ENCODE assay signal across 9 cellular contexts in genomic region chr1:44783697-44784093, GRCh38. TPM values are rescaled to one million over a fixed set of nuclear protein-coding genes. Genes with fewer than 3 reads are reported as not detected.
DNase-seq lines count a peak whose midpoint lies in the region; ATAC-seq lines count a peak whose summit lies in the region.
"Had no signal": no experiment of that assay in that cellular context is flagged by ENCODE, and none has a peak within 500 bp of the region (broad histone marks: within the 10 kb centered on the region; RNA-seq: fewer than 3 reads in every experiment).

No MANE protein-coding gene starts in this region.

- peak overlapping the region; percentile 52 for H3K4me3 Mint-ChIP-seq in activated CD4-positive, alpha-beta memory T cell treated with anti-CD3 and anti-CD28 coated beads for 36 hours
- peak overlapping the region; percentile 66 for H3K4me3 Mint-ChIP-seq in stimulated activated memory B cell treated with anti-CD40 and anti-IgM and Interleukin-4, amounts not matched to agents 10 μg/mL and 1 μg/mL and 100 μg/mL, for 72 hours

- H3K9ac ChIP-seq in iPS-18a (ENCODE audit: low read length): peak overlapping the region; percentile 41

- CTCF ChIA-PET in activated CD4-positive, alpha-beta memory T cell treated with anti-CD3 and anti-CD28 coated beads for 36 hours (lab: Charles Lee): interaction anchor here (0.6 to 5.3 kb wide), 6 partner anchors 8 to 69 kb away, joined by 3 to 32 read pairs (median 4); partner anchors contain the start of genes RNU5D-1 and RPS8

- peaks cover 44% of the 10 kb centered on the region for H3K4me1 Mint-ChIP-seq in activated CD4-positive, alpha-beta memory T cell treated with anti-CD3 and anti-CD28 coated beads for 36 hours (ENCODE audit: low read depth)
- H3K4me1 Mint-ChIP-seq in stimulated activated memory B cell treated with anti-CD40 and anti-IgM and Interleukin-4, amounts not matched to agents 10 μg/mL and 1 μg/mL and 100 μg/mL, for 72 hours: peaks cover 51% of the 10 kb centered on the region

- peaks cover 22% of the 10 kb centered on the region for H3K27me3 ChIP-seq in iPS-18a (ENCODE audit: control insufficient read depth, insufficient read depth, low read length)

- peaks cover 8% of the 10 kb centered on the region for H3K36me3 ChIP-seq in iPS-18a (ENCODE audit: control insufficient read depth, low read depth, low read length)

- intact Hi-C loops in activated CD4-positive, alpha-beta memory T cell treated with anti-CD3 and anti-CD28 coated beads for 36 hours (cut with micrococcal nuclease): loop anchor here (1.0 to 2.0 kb wide), 2 partner anchors 8 to 53 kb away; partner anchors contain the start of genes RNU5D-1 and RPS8

- peaks cover 15% of the 10 kb centered on the region for H3K4me1 ChIP-seq in iPS-18a (ENCODE audit: control insufficient read depth, low read depth, low read length)

- no peak overlapping the region for H3K27ac ChIP-seq in iPS-18a (ENCODE audit: low read length)

- H3K9me3 ChIP-seq in iPS-18a (ENCODE audit: control insufficient read depth, low read depth, low read length): no peaks in the 10 kb centered on the region

- POLR2A ChIA-PET in activated CD4-positive, alpha-beta memory T cell treated with anti-CD3 and anti-CD28 coated beads for 36 hours (lab: Charles Lee): interaction anchor here (0.7 to 8.4 kb wide), 12 partner anchors 8 to 227 kb away, joined by 3 to 70 read pairs (median 4); partner anchors contain the start of genes BTBD19, HECTD3, PLK3 and RNU5D-1

- H3K36me3 Mint-ChIP-seq in activated CD4-positive, alpha-beta memory T cell treated with anti-CD3 and anti-CD28 coated beads for 36 hours: peaks cover 35% of the 10 kb centered on the region
- peaks cover 32% of the 10 kb centered on the region for H3K36me3 Mint-ChIP-seq in stimulated activated memory B cell treated with anti-CD40 and anti-IgM and Interleukin-4, amounts not matched to agents 10 μg/mL and 1 μg/mL and 100 μg/mL, for 72 hours

- no peaks in the 10 kb centered on the region for H3K9me3 Mint-ChIP-seq in activated CD4-positive, alpha-beta memory T cell treated with anti-CD3 and anti-CD28 coated beads for 36 hours
- no peaks in the 10 kb centered on the region for H3K9me3 Mint-ChIP-seq in stimulated activated memory B cell treated with anti-CD40 and anti-IgM and Interleukin-4, amounts not matched to agents 10 μg/mL and 1 μg/mL and 100 μg/mL, for 72 hours

- no peaks in the 10 kb centered on the region for H3K27me3 Mint-ChIP-seq in activated CD4-positive, alpha-beta memory T cell treated with anti-CD3 and anti-CD28 coated beads for 36 hours
- H3K27me3 Mint-ChIP-seq in stimulated activated memory B cell treated with anti-CD40 and anti-IgM and Interleukin-4, amounts not matched to agents 10 μg/mL and 1 μg/mL and 100 μg/mL, for 72 hours: no peaks in the 10 kb centered on the region

- ATAC-seq in stimulated activated memory B cell treated with anti-CD40 and anti-IgM and Interleukin-4, amounts not matched to agents 10 μg/mL and 1 μg/mL and 100 μg/mL, for 72 hours: no peak
- no peak for ATAC-seq in GM19455 (IDR thresholded peaks at IDR 0.05; ENCODE audit: unreplicated experiment)

- H3K27ac Mint-ChIP-seq in activated CD4-positive, alpha-beta memory T cell treated with anti-CD3 and anti-CD28 coated beads for 36 hours: peak overlapping the region; percentile 18
- peak overlapping the region; percentile 67 for H3K27ac Mint-ChIP-seq in stimulated activated memory B cell treated with anti-CD40 and anti-IgM and Interleukin-4, amounts not matched to agents 10 μg/mL and 1 μg/mL and 100 μg/mL, for 72 hours

- peak; percentile 35 for DNase-seq in NCI-H1092 treated with DMSO at 0.1 percent for 48 hours (lab: John Stamatoyannopoulos, UW)
- no peak for DNase-seq in NCI-H1092 (lab: John Stamatoyannopoulos, UW)
- no peak for DNase-seq in activated CD4-positive, alpha-beta memory T cell treated with anti-CD3 and anti-CD28 coated beads for 36 hours
- no peak for DNase-seq in SIG-M5 (lab: John Stamatoyannopoulos, UW)
- DNase-seq in NCI-H1048 (lab: John Stamatoyannopoulos, UW): no peak
- DNase-seq: occipital lobe had no signal

- H3K4me3 ChIP-seq in iPS-18a (ENCODE audit: low read length): peak overlapping the region; percentile 35

RNA-seq across cellular contexts. Expression of gene BEST4, which starts 4.3 kb away (rescaled TPM):
- 1 to 10 TPM; 1.1 to 1.3 TPM for total RNA-seq in activated CD4-positive, alpha-beta memory T cell treated with anti-CD3 and anti-CD28 coated beads for 36 hours

RNA-seq across cellular contexts. Expression of gene RPS8, which starts 8.4 kb away (rescaled TPM):
- total RNA-seq in activated CD4-positive, alpha-beta memory T cell treated with anti-CD3 and anti-CD28 coated beads for 36 hours: 1,000 to 10,000 TPM; 2,983 to 3,047 TPM

RNA-seq across cellular contexts. Expression of gene PLK3, which starts 16.5 kb away (rescaled TPM):
- total RNA-seq in activated CD4-positive, alpha-beta memory T cell treated with anti-CD3 and anti-CD28 coated beads for 36 hours: 10 to 100 TPM; 80.2 to 87.9 TPM

RNA-seq across cellular contexts. Expression of gene DYNLT4, which starts 23.5 kb away (rescaled TPM):
- under 1 TPM; 0.40 to 0.41 TPM for total RNA-seq in activated CD4-positive, alpha-beta memory T cell treated with anti-CD3 and anti-CD28 coated beads for 36 hours
- total RNA-seq: occipital lobe had no signal

RNA-seq across cellular contexts. Expression of gene BTBD19, which starts 24.6 kb away (rescaled TPM):
- total RNA-seq in activated CD4-positive, alpha-beta memory T cell treated with anti-CD3 and anti-CD28 coated beads for 36 hours: 10 to 100 TPM; 35.2 to 38.6 TPM
